12 cellular contexts compared by ENCODE assay signal in genomic region chr5:23012842-23013241, GRCh38.
DNase-seq lines count a peak whose midpoint lies in the region; ATAC-seq, FAIRE-seq and TF ChIP-seq lines count a peak whose summit lies in the region.
"Had no signal": no experiment of that assay in that cellular context is flagged by ENCODE, and none has a peak within 500 bp of the region (broad histone marks: within the 10 kb centered on the region; RNA-seq: fewer than 3 reads in every experiment).

No MANE protein-coding gene starts in this region.

- H4K20me1 ChIP-seq in BLaER1 (no peaks in the 10 kb centered on the region), PC-9 (ENCODE audit: insufficient read depth) (no peaks in the 10 kb centered on the region)

- H3K9me2 ChIP-seq in PC-9 (ENCODE audit: insufficient read depth), result no peaks in the 10 kb centered on the region

- H3K9me3 ChIP-seq in BLaER1, result no peaks in the 10 kb centered on the region
- no peaks in the 10 kb centered on the region; the same call in 1 of the 2 replicates for H3K9me3 ChIP-seq in PC-9 (ENCODE audit: insufficient read depth, low read depth)
- no peaks in the 10 kb centered on the region for H3K9me3 ChIP-seq in HAP-1
- no peaks in the 10 kb centered on the region for H3K9me3 ChIP-seq in aorta (ENCODE audit: control insufficient read depth, low read length)

- H3K4me1 ChIP-seq in BLaER1 (peaks cover 5% of the 10 kb centered on the region; the same call in 1 of the 2 replicates), PC-9 (replicated peaks; ENCODE audit: insufficient read depth) (no peaks in the 10 kb centered on the region), HAP-1 (0 out of 2 replicates have a peak, but pooled peaks cover 3% of the 10 kb centered on the region), aorta (ENCODE audit: control insufficient read depth in 1 of 2, insufficient read depth in 2 of 2, low read length in 2 of 2) (no peaks in the 10 kb centered on the region)

- peak overlapping the region; percentile 68 for H3K27ac ChIP-seq in BLaER1
- H3K27ac ChIP-seq in PC-9, result no peak overlapping the region
- no peak overlapping the region for H3K27ac ChIP-seq in aorta (ENCODE audit: low read depth in 1 of 2, low read length in 2 of 2)

- BruUV-seq in PC-9 (replicated peaks; lab: Mats Ljungman, UMichigan), result no TSS peak

- H3F3A ChIP-seq in PC-9 (ENCODE audit: insufficient read depth, low read depth), result no peaks in the 10 kb centered on the region

- ATAC-seq in GM21390 (IDR thresholded peaks at IDR 0.05; ENCODE audit: unreplicated experiment), result peak; percentile 55
- no peak for ATAC-seq in aorta (ENCODE audit: low FRiP score)

- H3K36me3 ChIP-seq in BLaER1, result no peaks in the 10 kb centered on the region
- no peaks in the 10 kb centered on the region for H3K36me3 ChIP-seq in PC-9 (ENCODE audit: low read depth)
- no peaks in the 10 kb centered on the region for H3K36me3 ChIP-seq in HAP-1 (replicated peaks)
- H3K36me3 ChIP-seq in aorta (ENCODE audit: control insufficient read depth in 1 of 2, insufficient read depth in 2 of 2, low read length in 1 of 2), result no peaks in the 10 kb centered on the region

- no peaks in the 10 kb centered on the region for H3K79me2 ChIP-seq in PC-9 (ENCODE audit: low read depth)

- WGBS in aorta, 2 donors, result 77 to 82% methylated on average over 5 of the region's 5 CpGs

- FAIRE-seq in frontal cortex (lab: Jason Lieb, UNC), result peak; percentile 48
- FAIRE-seq: TTC549 had no signal

- DNase-seq in PC-9, result no peak
- DNase-seq in frontal cortex (ENCODE audit: low spot score in 2 of 2), result no peak
- DNase-seq in HAP-1 (ENCODE audit: low spot score in 2 of 2), result no peak
- DNase-seq in KBM-7, result no peak
- no peak for DNase-seq in aorta
- no peak for DNase-seq in ecto neural progenitor cell (ENCODE audit: low spot score)
- DNase-seq: GDM1; stimulated activated CD4-positive, alpha-beta T cell treated with anti-CD3 and anti-CD28 coated beads, Interleukin-4, amount 100 ng/mL, for 24 hours had no signal

- H2AFZ ChIP-seq in PC-9, result peak overlapping the region; percentile 61

- H3K9ac ChIP-seq in BLaER1, result peak overlapping the region; percentile 72

- no peaks in the 10 kb centered on the region for H3K27me3 ChIP-seq in BLaER1
- H3K27me3 ChIP-seq in PC-9 (ENCODE audit: insufficient read depth, low read depth), result no peaks in the 10 kb centered on the region
- H3K27me3 ChIP-seq in HAP-1 (ENCODE audit: low read depth), result no peaks in the 10 kb centered on the region
- no peaks in the 10 kb centered on the region for H3K27me3 ChIP-seq in aorta (ENCODE audit: control insufficient read depth in 1 of 2, insufficient read depth in 2 of 2, low read length in 1 of 2)

- no peak for TF ChIP-seq CTCF in PC-9 (conservative IDR thresholded peaks at IDR 0.05)

- H3K4me3 ChIP-seq in BLaER1 (peak overlapping the region; percentile 66), PC-9 (peak overlapping the region; percentile 51; the same call in 1 of the 2 replicates), HAP-1 (no peak overlapping the region), aorta (ENCODE audit: low read length in 2 of 2) (no peak overlapping the region)
- H3K4me3 ChIP-seq: lung had no signal

- in situ Hi-C loops in HAP-1 (cut with MboI; ENCODE audit: low sequenced_read_pairs) (no loop called here), KBM-7 (cut with MboI; ENCODE audit: low pct_unique_long_range_greater_than_20kb, low sequenced_read_pairs) (no loop called here)

- H3K4me2 ChIP-seq in BLaER1, result peak overlapping the region; percentile 71
- peak overlapping the region; percentile 69 for H3K4me2 ChIP-seq in PC-9

- POLR2A ChIA-PET in PC-9 (lab: Charles Lee; ENCODE audit: unreplicated experiment), result interaction anchor here (0.7 kb wide), 1 partner anchor 160 kb away, joined by 4 read pairs; the partner anchor contains the start of gene CDH12

- CTCF ChIA-PET in PC-9 (lab: Charles Lee), result interaction anchor here (0.6 to 0.7 kb wide), 2 partner anchors 689 to 1219 kb away, joined by 3 read pairs; no protein-coding TSS in a partner anchor

- intact Hi-C loops in PC-9 (cut with micrococcal nuclease; ENCODE audit: unreplicated experiment) (no loop called here), aorta (cut with DNase I) (no loop called here)

Comparison
In these comparisons a context has a peak if more than half of its experiments do, and no peak if none do; other contexts are left out.
1. H3K4me3 ChIP-seq: peak in BLaER1 (single experiment) and PC-9 (single experiment); none in HAP-1 (single experiment) and aorta (0 of 2).